In genomic region chr2:124798551-124798950, GRCh38 we compare ENCODE assay signal across 27 cellular contexts.
"Had no signal": no experiment of that assay in that cellular context is flagged by ENCODE, and none has a peak within 500 bp of the region (broad histone marks: within the 10 kb centered on the region; RNA-seq: fewer than 3 reads in every experiment).

No MANE protein-coding gene starts in this region.

- H3K36me3 Mint-ChIP-seq: naive thymus-derived CD4-positive, alpha-beta T cell had no signal

- H3K9me3 ChIP-seq: esophagus muscularis mucosa, gastroesophageal sphincter, heart left ventricle, left lung, stomach, thyroid gland had no signal

- H3K4me3 ChIP-seq: coronary artery, esophagus muscularis mucosa, gastroesophageal sphincter, heart left ventricle, hepatocyte, left lung, neural progenitor cell, smooth muscle cell, stomach, thyroid gland had no signal

- H3K4me3 Mint-ChIP-seq: naive thymus-derived CD4-positive, alpha-beta T cell; nephron; neural progenitor cell had no signal

- H3K27ac Mint-ChIP-seq: naive thymus-derived CD4-positive, alpha-beta T cell; nephron; neural progenitor cell; progenitor cell of endocrine pancreas had no signal

- FAIRE-seq: endothelial cell of umbilical vein, kidney had no signal

- H3K36me3 ChIP-seq: esophagus muscularis mucosa, gastroesophageal sphincter, heart left ventricle, left lung, neural progenitor cell, stomach, thyroid gland had no signal

- H3K79me2 ChIP-seq: hepatocyte, parathyroid adenoma had no signal

- H3K27ac ChIP-seq: coronary artery, esophagus muscularis mucosa, gastroesophageal sphincter, heart left ventricle, hepatocyte, left lung, neural progenitor cell, parathyroid adenoma, stomach, thyroid gland had no signal

- H3K27me3 ChIP-seq: esophagus muscularis mucosa, gastroesophageal sphincter, heart left ventricle, hepatocyte, left lung, neural progenitor cell, stomach, thyroid gland had no signal

- H3K4me1 Mint-ChIP-seq: naive thymus-derived CD4-positive, alpha-beta T cell; nephron; neural progenitor cell had no signal

- DNase-seq: dermis blood vessel endothelial cell; effector memory CD4-positive, alpha-beta T cell; foreskin fibroblast; heart left ventricle; kidney; left lung; mesendoderm; midbrain; naive thymus-derived CD4-positive, alpha-beta T cell; stimulated activated CD4-positive, alpha-beta T cell treated with anti-CD3 and anti-CD28 coated beads, Interleukin-12 subunit alpha, Interleukin-12 subunit beta, amount 100 ng/mL, for 4 hours; stimulated activated CD4-positive, alpha-beta T cell treated with anti-CD3 and anti-CD28 coated beads, Interleukin-1b, Interleukin-23, amount 100 ng/mL, for 48 hours; stimulated activated CD4-positive, alpha-beta T cell treated with anti-CD3 and anti-CD28 coated beads, Interleukin-4, amount 100 ng/mL, for 1 hour; stimulated activated CD8-positive, alpha-beta memory T cell treated with anti-CD3 and anti-CD28 coated beads, Interleukin-4, amount 100 ng/mL, for 48 hours; stimulated activated naive CD4-positive, alpha-beta T cell treated with Interleukin-2 at 50 U/mL for 16 hours; stomach; thyroid gland; trophoblast cell had no signal

- H2AFZ ChIP-seq: hepatocyte, neural progenitor cell, parathyroid adenoma had no signal

- H3K9me3 Mint-ChIP-seq: nephron had no signal

- H3K9ac ChIP-seq: neural progenitor cell, parathyroid adenoma had no signal

- H3K27me3 Mint-ChIP-seq: progenitor cell of endocrine pancreas had no signal

- H3K4me1 ChIP-seq: esophagus muscularis mucosa, gastroesophageal sphincter, heart left ventricle, left lung, neural progenitor cell, parathyroid adenoma, stomach, thyroid gland had no signal

- H3K4me2 ChIP-seq: hepatocyte, neural progenitor cell, smooth muscle cell had no signal
